ENCODE assay signal across 18 cellular contexts in the genomic region with DNA sequence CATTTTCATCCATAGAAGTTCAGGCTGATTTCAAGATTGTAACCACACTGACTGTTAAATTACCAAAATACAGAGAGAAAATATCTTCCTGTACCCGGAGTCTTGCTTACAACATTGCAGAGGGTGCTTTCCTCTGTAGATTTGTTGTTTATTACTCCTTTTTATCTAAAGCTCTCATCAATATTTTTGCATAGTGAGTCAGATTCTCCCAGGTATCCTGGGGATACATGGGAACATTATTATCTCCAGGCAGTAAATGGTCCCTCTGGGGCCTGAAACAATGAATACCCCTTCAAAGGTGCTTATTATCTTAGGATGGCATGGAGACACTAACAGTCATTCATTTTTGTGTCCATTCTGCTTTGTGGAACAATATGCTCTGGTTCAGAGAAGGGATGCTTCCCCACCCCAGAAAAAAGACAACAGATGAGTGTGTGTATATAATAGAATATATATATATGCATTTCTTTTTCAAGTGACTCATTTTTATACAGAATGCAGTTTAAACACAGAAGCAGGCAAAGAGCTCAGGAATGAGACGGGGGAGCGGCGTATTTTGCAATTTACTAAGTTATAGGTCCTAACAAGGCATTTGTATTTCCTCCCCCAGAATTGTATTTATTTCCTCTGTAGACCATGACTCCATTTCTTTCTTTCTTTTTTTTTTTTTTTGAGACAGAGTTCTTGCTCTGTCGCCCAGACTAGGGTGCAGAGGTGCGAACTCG.
DNase-seq lines count a peak whose midpoint lies in the region; ATAC-seq and TF ChIP-seq lines count a peak whose summit lies in the region.
"Had no signal": no experiment of that assay in that cellular context is flagged by ENCODE, and none has a peak within 500 bp of the region (broad histone marks: within the 10 kb centered on the region; RNA-seq: fewer than 3 reads in every experiment).

No MANE protein-coding gene starts in this region.

- H3K27ac ChIP-seq in A673 (ENCODE audit: low read depth, low read length, poor library complexity, severe bottlenecking), result peak overlapping the region; percentile 20
- H3K27ac ChIP-seq in testis, result no peak overlapping the region
- H3K27ac ChIP-seq: esophagus muscularis mucosa had no signal

- no peaks in the 10 kb centered on the region for H3K36me3 ChIP-seq in A673 (ENCODE audit: insufficient read depth, low read length, poor library complexity, severe bottlenecking)
- no peaks in the 10 kb centered on the region for H3K36me3 ChIP-seq in testis (ENCODE audit: low read depth, missing control alignments)
- H3K36me3 ChIP-seq: ascending aorta, esophagus muscularis mucosa had no signal

- no peaks in the 10 kb centered on the region for H3K4me1 Mint-ChIP-seq in activated naive CD4-positive, alpha-beta T cell treated with anti-CD3 and anti-CD28 coated beads, Interleukin-2, amount 10 ng/mL, durations not matched to agents 7 days and 5 days

- H3K4me3 ChIP-seq in A673 (ENCODE audit: low read depth, low read length, poor library complexity, severe bottlenecking) (no peak overlapping the region), testis (no peak overlapping the region)
- H3K4me3 ChIP-seq: ascending aorta, esophagus muscularis mucosa, skin epidermis had no signal

- no peak for DNase-seq in A673 (ENCODE audit: low spot score)
- DNase-seq in HCEC 1CT, result peak; percentile 9
- peak; percentile 7 for DNase-seq in RPMI7951 (ENCODE audit: low read depth)
- DNase-seq in iris pigment epithelial cell (ENCODE audit: low read depth), result peak; percentile 71
- DNase-seq in left cardiac atrium, result no peak
- no peak for DNase-seq in NCI-H2196 treated with DMSO at 0.1 percent for 48 hours (lab: John Stamatoyannopoulos, UW; ENCODE audit: unreplicated experiment)
- no peak for DNase-seq in activated naive CD4-positive, alpha-beta T cell treated with anti-CD3 and anti-CD28 coated beads, Interleukin-2, amount 10 ng/mL, durations not matched to agents 7 days and 5 days
- no peak for DNase-seq in testis
- DNase-seq: activated CD4-positive, CD25-positive, alpha-beta regulatory T cell; left colon; MV-4-11; NCI-H446 treated with DMSO at 0.1 percent for 48 hours; stimulated activated naive CD4-positive, alpha-beta T cell had no signal

- no peak overlapping the region for H3K4me3 Mint-ChIP-seq in activated naive CD4-positive, alpha-beta T cell treated with anti-CD3 and anti-CD28 coated beads, Interleukin-2, amount 10 ng/mL, durations not matched to agents 7 days and 5 days
- H3K4me3 Mint-ChIP-seq: T-helper 1 cell treated with Interleukin-12 subunit alpha and Interleukin-12 subunit beta and Interleukin-4 antibody, amounts not matched to agents 30 μg/mL and 1 μg/mL, for 36 hours had no signal

- no peak for TF ChIP-seq POLR2A in testis (IDR thresholded peaks at IDR 0.05)

- H3K27me3 Mint-ChIP-seq in activated naive CD4-positive, alpha-beta T cell treated with anti-CD3 and anti-CD28 coated beads, Interleukin-2, amount 10 ng/mL, durations not matched to agents 7 days and 5 days, result no peaks in the 10 kb centered on the region

- TF ChIP-seq CTCF in A673 (conservative IDR thresholded peaks at IDR 0.05; ENCODE audit: low read depth, low read length) (no peak), testis (IDR thresholded peaks at IDR 0.05) (no peak)

- H3K36me3 Mint-ChIP-seq in activated naive CD4-positive, alpha-beta T cell treated with anti-CD3 and anti-CD28 coated beads, Interleukin-2, amount 10 ng/mL, durations not matched to agents 7 days and 5 days, result no peaks in the 10 kb centered on the region

- H3K9me3 ChIP-seq in A673 (ENCODE audit: low read depth, low read length, poor library complexity, severe bottlenecking), result no peaks in the 10 kb centered on the region
- H3K9me3 ChIP-seq in testis, result no peaks in the 10 kb centered on the region
- H3K9me3 ChIP-seq: ascending aorta, esophagus muscularis mucosa had no signal

- no peaks in the 10 kb centered on the region for H3K9me3 Mint-ChIP-seq in activated naive CD4-positive, alpha-beta T cell treated with anti-CD3 and anti-CD28 coated beads, Interleukin-2, amount 10 ng/mL, durations not matched to agents 7 days and 5 days
- H3K9me3 Mint-ChIP-seq: activated T-helper 2 cell treated with anti-CD3 and anti-CD28 coated beads, Interferon-gamma antibody, Interleukin-2, Interleukin-4, amounts not matched to agents 10 μg/mL and 5 μg/mL and 100 μg/mL, durations not matched to agents 14 hours and 24 hours and 36 hours; T-helper 1 cell treated with Interleukin-12 subunit alpha and Interleukin-12 subunit beta and Interleukin-4 antibody, amounts not matched to agents 30 μg/mL and 1 μg/mL, for 36 hours had no signal

- peaks cover 63% of the 10 kb centered on the region for H3K4me1 ChIP-seq in A673 (ENCODE audit: insufficient read depth, low read length, poor library complexity, severe bottlenecking)
- no peaks in the 10 kb centered on the region for H3K4me1 ChIP-seq in testis

- POLR2A ChIA-PET in A673 (lab: Charles Lee; ENCODE audit: low non-redundant PET), result interaction anchor here (0.7 to 0.8 kb wide), 2 partner anchors 13 to 407 kb away, joined by 7 to 8 read pairs; no protein-coding TSS in a partner anchor

- H3K27ac Mint-ChIP-seq in activated naive CD4-positive, alpha-beta T cell treated with anti-CD3 and anti-CD28 coated beads, Interleukin-2, amount 10 ng/mL, durations not matched to agents 7 days and 5 days, result no peak overlapping the region
- H3K27ac Mint-ChIP-seq: activated T-helper 2 cell treated with anti-CD3 and anti-CD28 coated beads, Interferon-gamma antibody, Interleukin-2, Interleukin-4, amounts not matched to agents 10 μg/mL and 5 μg/mL and 100 μg/mL, durations not matched to agents 14 hours and 24 hours and 36 hours; T-helper 1 cell treated with Interleukin-12 subunit alpha and Interleukin-12 subunit beta and Interleukin-4 antibody, amounts not matched to agents 30 μg/mL and 1 μg/mL, for 36 hours had no signal

- intact Hi-C loops in A673 (cut with micrococcal nuclease; ENCODE audit: unreplicated experiment), result loop anchor here (5.0 to 10.0 kb wide), 3 partner anchors 103 to 620 kb away; no protein-coding TSS in a partner anchor
- intact Hi-C loops in left cardiac atrium (cut with DNase I), result no loop called here
- intact Hi-C loops in testis (cut with DNase I; ENCODE audit: low total_unique reads), result no loop called here

- no peak for ATAC-seq in left cardiac atrium
- ATAC-seq: left colon had no signal

- 89 to 90% methylated on average over 7 of the region's 7 CpGs for WGBS in testis, 2 donors

- no peaks in the 10 kb centered on the region for H3K27me3 ChIP-seq in A673 (replicated peaks; ENCODE audit: insufficient read depth, low read depth, low read length, poor library complexity)
- no peaks in the 10 kb centered on the region for H3K27me3 ChIP-seq in testis
- H3K27me3 ChIP-seq: ascending aorta, esophagus muscularis mucosa had no signal

- no TSS peak for BruUV-seq in A673 (replicated peaks; lab: Mats Ljungman, UMichigan)

- CTCF ChIA-PET in A673 (lab: Charles Lee), result no interaction called here
- CTCF ChIA-PET in activated naive CD4-positive, alpha-beta T cell treated with anti-CD3 and anti-CD28 coated beads, Interleukin-2, amount 10 ng/mL, durations not matched to agents 7 days and 5 days (lab: Charles Lee), result no interaction called here

Comparison
In these comparisons a context has a peak if more than half of its experiments do, and no peak if none do; other contexts are left out.
1. DNase-seq: peak in HCEC 1CT (single experiment), RPMI7951 (single experiment) and iris pigment epithelial cell (single experiment); none in A673 (single experiment), left cardiac atrium (single experiment), NCI-H2196 treated with DMSO at 0.1 percent for 48 hours (single experiment), activated naive CD4-positive, alpha-beta T cell treated with anti-CD3 and anti-CD28 coated beads, Interleukin-2, amount 10 ng/mL, durations not matched to agents 7 days and 5 days (single experiment) and testis (single experiment).